Comparison of ENCODE assay signal across 8 cellular contexts in genomic region chr5:80255425-80255751, GRCh38. TPM values are rescaled to one million over a fixed set of nuclear protein-coding genes. Genes with fewer than 3 reads are reported as not detected.
A peak's percentile ranks its signal among the peaks of the same experiment; 100 is the strongest.
DNase-seq lines count a peak whose midpoint lies in the region; ATAC-seq, FAIRE-seq and TF ChIP-seq lines count a peak whose summit lies in the region.

No MANE protein-coding gene starts in this region.

- peak overlapping the region; percentile 29 for H3K27ac Mint-ChIP-seq in astrocyte (ENCODE audit: unreplicated experiment)

- H3K9me3 ChIP-seq in AG04450 (ENCODE audit: control insufficient read depth, insufficient read depth, low read length) (no peaks in the 10 kb centered on the region; the same call in 1 of the 2 replicates), PC-3 (ENCODE audit: low read length) (no peaks in the 10 kb centered on the region), astrocyte (ENCODE audit: insufficient read depth, low read depth, low read length) (no peaks in the 10 kb centered on the region)

- intact Hi-C loops in PC-3 (cut with micrococcal nuclease), result loop anchor here (2.0 to 10.0 kb wide), 2 partner anchors 69 to 131 kb away; no protein-coding TSS in a partner anchor

- H2AFZ ChIP-seq in PC-3 (ENCODE audit: low read length) (peak overlapping the region; percentile 73), astrocyte (ENCODE audit: low read depth, low read length) (peak overlapping the region; percentile 68)

- no peaks in the 10 kb centered on the region for H3K27me3 Mint-ChIP-seq in astrocyte (ENCODE audit: low read depth, unreplicated experiment)

- H3K27ac ChIP-seq in AG04450 (ENCODE audit: low read depth, low read length), result peak overlapping the region; percentile 31
- H3K27ac ChIP-seq in PC-3 (ENCODE audit: low read length), result no peak overlapping the region
- peak overlapping the region; percentile 87 for H3K27ac ChIP-seq in astrocyte (ENCODE audit: low read depth, low read length)

- no peaks in the 10 kb centered on the region for H3K36me3 ChIP-seq in PC-3 (ENCODE audit: low read depth, low read length)
- H3K36me3 ChIP-seq in astrocyte (ENCODE audit: insufficient read depth, low read length), result no peaks in the 10 kb centered on the region

- H3K4me1 ChIP-seq in PC-3 (ENCODE audit: insufficient read depth, low read length), result peaks cover 19% of the 10 kb centered on the region
- H3K4me1 ChIP-seq in astrocyte (ENCODE audit: insufficient read depth, low read length), result peaks cover 34% of the 10 kb centered on the region

- no TSS peak for BruUV-seq in PC-3 (replicated peaks; lab: Mats Ljungman, UMichigan)

- H3K36me3 Mint-ChIP-seq in astrocyte (ENCODE audit: low read depth, unreplicated experiment), result no peaks in the 10 kb centered on the region

- no peaks in the 10 kb centered on the region for H3F3A ChIP-seq in PC-3 (ENCODE audit: low read length, unreplicated experiment)

- CTCF ChIA-PET in AG04450 (lab: Charles Lee), result interaction anchor here (1.0 to 5.6 kb wide), 5 partner anchors 10 to 172 kb away, joined by 3 to 23 read pairs (median 3); no protein-coding TSS in a partner anchor
- CTCF ChIA-PET in PC-3 (lab: Charles Lee), result interaction anchor here (1.0 kb wide), 1 partner anchor 163 kb away, joined by 3 read pairs; no protein-coding TSS in a partner anchor

- H3K9me2 ChIP-seq in PC-3 (replicated peaks; ENCODE audit: low read length), result no peaks in the 10 kb centered on the region

- H4K20me1 ChIP-seq in PC-3 (ENCODE audit: low read length), result 0 out of 2 replicates have a peak, but pooled peaks cover 4% of the 10 kb centered on the region
- peaks cover 8% of the 10 kb centered on the region for H4K20me1 ChIP-seq in astrocyte (ENCODE audit: insufficient read depth, low read length)

- H3K9ac ChIP-seq in PC-3 (ENCODE audit: low read length) (peak overlapping the region; percentile 68), astrocyte (ENCODE audit: low read length) (peak overlapping the region; percentile 91)

- TF ChIP-seq CTCF in AG04450 (IDR thresholded peaks at IDR 0.05; ENCODE audit: low read depth, low read length) (no peak), PC-3 (conservative IDR thresholded peaks at IDR 0.05; ENCODE audit: low read depth, low read length) (no peak), astrocyte (IDR thresholded peaks at IDR 0.05; ENCODE audit: insufficient read depth, low read depth, low read length) (no peak)

- H3K9me3 Mint-ChIP-seq in astrocyte (ENCODE audit: unreplicated experiment), result no peaks in the 10 kb centered on the region

- H3K79me2 ChIP-seq in PC-3 (ENCODE audit: low read length) (peaks cover 50% of the 10 kb centered on the region), astrocyte (ENCODE audit: insufficient read depth, low read length) (peaks cover 46% of the 10 kb centered on the region)

- POLR2A ChIA-PET in AG04450 (lab: Yijun Ruan, JAX) (interaction anchor here (0.9 to 2.4 kb wide), 5 partner anchors 9 to 164 kb away, joined by 3 to 22 read pairs (median 4); no protein-coding TSS in a partner anchor), PC-3 (lab: Charles Lee; ENCODE audit: unreplicated experiment) (interaction anchor here (0.9 to 1.0 kb wide), 2 partner anchors 8 to 9 kb away, joined by 3 read pairs; no protein-coding TSS in a partner anchor)

- H3K27me3 ChIP-seq in AG04450 (ENCODE audit: control insufficient read depth, insufficient read depth, low read length) (no peaks in the 10 kb centered on the region), PC-3 (ENCODE audit: low read length) (no peaks in the 10 kb centered on the region), astrocyte (ENCODE audit: insufficient read depth, low read length) (no peaks in the 10 kb centered on the region)

- peaks cover 25% of the 10 kb centered on the region for H3K4me1 Mint-ChIP-seq in astrocyte (ENCODE audit: low read depth, unreplicated experiment)

- ATAC-seq in GM18520 (IDR thresholded peaks at IDR 0.05; ENCODE audit: unreplicated experiment) (peak; percentile 12), HG03095 (IDR thresholded peaks at IDR 0.05; ENCODE audit: unreplicated experiment) (peak; percentile 37), PC-3 (peak; percentile 67)

- FAIRE-seq in astrocyte (lab: Jason Lieb, UNC), result no peak

- peak overlapping the region; percentile 79 for H3K4me3 ChIP-seq in AG04450 (ENCODE audit: low read depth, low read length)
- peak overlapping the region; percentile 88 for H3K4me3 ChIP-seq in PC-3 (ENCODE audit: low read length)
- peak overlapping the region; percentile 74 for H3K4me3 ChIP-seq in astrocyte (ENCODE audit: insufficient read depth, low read depth, low read length)

- peak overlapping the region; percentile 91 for H3K4me3 Mint-ChIP-seq in astrocyte (ENCODE audit: unreplicated experiment)

- no peak for DNase-seq in AG04450 (ENCODE audit: low read depth, low spot score)
- DNase-seq in PC-3, result peak; percentile 53
- peak; percentile 52 for DNase-seq in astrocyte (ENCODE audit: low read depth)
- peak; percentile 28 to 68 for DNase-seq in hippocampal formation (lab: John Stamatoyannopoulos, UW)
- DNase-seq in putamen (ENCODE audit: low spot score), result peak; percentile 62
- no peak for DNase-seq in amniotic stem cell (lab: John Stamatoyannopoulos, UW)

- H3K4me2 ChIP-seq in PC-3 (ENCODE audit: low read length), result peak overlapping the region; percentile 87
- peak overlapping the region; percentile 94 for H3K4me2 ChIP-seq in astrocyte (ENCODE audit: low read length)

RNA-seq across cellular contexts. Expression of gene SERINC5, which starts 0.5 kb away (rescaled TPM):
- polyA plus RNA-seq in AG04450 (2011; rRNA removed), result 7.3 and 8.5 TPM in 2 replicates
- 9.0 and 11.6 TPM in 2 replicates for polyA minus RNA-seq in AG04450 (2011; rRNA and poly(A)+ RNA removed)
- total RNA-seq in PC-3 (2014; rRNA removed), result 5.7 and 6.9 TPM in 2 replicates
- 57.3 and 60.3 TPM in 2 replicates for total RNA-seq in astrocyte

Comparison
In these comparisons a context has a peak if more than half of its experiments do, and no peak if none do; other contexts are left out.
1. DNase-seq: peak in PC-3 (single experiment), astrocyte (single experiment), hippocampal formation (2 of 2) and putamen (single experiment); none in AG04450 (single experiment) and amniotic stem cell (single experiment).
2. ATAC-seq: peak in every context shown above with its lines; median percentile 67 in PC-3; 37 in HG03095; 12 in GM18520.
3. Peak in every context shown above with its lines, with median percentiles within 50 percentile points of each other: H3K4me3 ChIP-seq.